In genomic region chr11:43278302-43278956, GRCh38 we compare ENCODE assay signal across 8 cellular contexts. TPM values are rescaled to one million over a fixed set of nuclear protein-coding genes. Genes with fewer than 3 reads are reported as not detected.
A peak's percentile ranks its signal among the peaks of the same experiment; 100 is the strongest.
DNase-seq lines count a peak whose midpoint lies in the region; ATAC-seq, FAIRE-seq and TF ChIP-seq lines count a peak whose summit lies in the region.

No MANE protein-coding gene starts in this region.

- no peaks in the 10 kb centered on the region for H3K27me3 ChIP-seq in prostate gland (replicated peaks; ENCODE audit: insufficient read depth)

- no peaks in the 10 kb centered on the region for H3K9me3 ChIP-seq in prostate gland

- FAIRE-seq in urothelium cell line (lab: Jason Lieb, UNC), result no peak

- H3K4me3 Mint-ChIP-seq in activated naive CD8-positive, alpha-beta T cell treated with anti-CD3 and anti-CD28 coated beads for 36 hours, result no peak overlapping the region

- no peak overlapping the region for H3K27ac ChIP-seq in prostate gland

- H3K27me3 Mint-ChIP-seq in activated naive CD8-positive, alpha-beta T cell treated with anti-CD3 and anti-CD28 coated beads for 36 hours, result peaks cover 14% of the 10 kb centered on the region

- no peak overlapping the region for H3K27ac Mint-ChIP-seq in activated naive CD8-positive, alpha-beta T cell treated with anti-CD3 and anti-CD28 coated beads for 36 hours

- TF ChIP-seq CTCF in fibroblast of pulmonary artery (IDR thresholded peaks at IDR 0.05; ENCODE audit: low read length, missing control alignments) (peak; percentile 45), prostate gland (IDR thresholded peaks at IDR 0.05) (no peak)

- H3K4me1 ChIP-seq in prostate gland (replicated peaks), result no peaks in the 10 kb centered on the region

- H3K4me1 Mint-ChIP-seq in activated naive CD8-positive, alpha-beta T cell treated with anti-CD3 and anti-CD28 coated beads for 36 hours, result no peaks in the 10 kb centered on the region

- 41% methylated on average over 9 of the region's 9 CpGs for whole genome bisulfite sequencing in prostate gland

- intact Hi-C loops in prostate gland (cut with DNase I) (no loop called here), posterior vena cava (cut with DNase I) (no loop called here)

- no peak for TF ChIP-seq POLR2A in prostate gland (IDR thresholded peaks at IDR 0.05)

- peaks cover 9% of the 10 kb centered on the region for H3K9me3 Mint-ChIP-seq in activated naive CD8-positive, alpha-beta T cell treated with anti-CD3 and anti-CD28 coated beads for 36 hours

- no peaks in the 10 kb centered on the region for H3K36me3 ChIP-seq in prostate gland

- H3K4me3 ChIP-seq in fibroblast of pulmonary artery (replicated peaks; ENCODE audit: low read depth, low read length) (no peak overlapping the region), prostate gland (no peak overlapping the region)

- DNase-seq in DMS 273 treated with DMSO at 0.1 percent for 48 hours (lab: John Stamatoyannopoulos, UW) (peak; percentile 32), OCI-M1 (lab: John Stamatoyannopoulos, UW) (peak; percentile 78), fibroblast of pulmonary artery (ENCODE audit: low read depth) (peak; percentile 52), urothelium cell line (ENCODE audit: low spot score) (peak; percentile 45), prostate gland (ENCODE audit: low spot score) (no peak), posterior vena cava (ENCODE audit: low spot score) (no peak)
- DNase-seq in activated naive CD8-positive, alpha-beta T cell treated with anti-CD3 and anti-CD28 coated beads for 36 hours, result no peak

- peak; percentile 80 for ATAC-seq in HG02938 (IDR thresholded peaks at IDR 0.05; ENCODE audit: unreplicated experiment)

- no peaks in the 10 kb centered on the region for H3K36me3 Mint-ChIP-seq in activated naive CD8-positive, alpha-beta T cell treated with anti-CD3 and anti-CD28 coated beads for 36 hours

RNA-seq across cellular contexts. Expression of gene API5, which starts 33.4 kb away (rescaled TPM):
- 10 to 100 TPM; 67.6 to 97.2 TPM for total RNA-seq in prostate gland
- total RNA-seq in activated naive CD8-positive, alpha-beta T cell treated with anti-CD3 and anti-CD28 coated beads for 36 hours, result 100 to 1,000 TPM; 186 to 193 TPM
- 10 to 100 TPM; 69.8 to 79.1 TPM for total RNA-seq in posterior vena cava

Comparison
In these comparisons a context has a peak if more than half of its experiments do, and no peak if none do; other contexts are left out.
1. DNase-seq: peak in DMS 273 treated with DMSO at 0.1 percent for 48 hours (single experiment), OCI-M1 (single experiment), fibroblast of pulmonary artery (single experiment) and urothelium cell line (single experiment); none in prostate gland (single experiment), activated naive CD8-positive, alpha-beta T cell treated with anti-CD3 and anti-CD28 coated beads for 36 hours (single experiment) and posterior vena cava (single experiment).